ENCODE assay signal across 8 cellular contexts in the genomic region with DNA sequence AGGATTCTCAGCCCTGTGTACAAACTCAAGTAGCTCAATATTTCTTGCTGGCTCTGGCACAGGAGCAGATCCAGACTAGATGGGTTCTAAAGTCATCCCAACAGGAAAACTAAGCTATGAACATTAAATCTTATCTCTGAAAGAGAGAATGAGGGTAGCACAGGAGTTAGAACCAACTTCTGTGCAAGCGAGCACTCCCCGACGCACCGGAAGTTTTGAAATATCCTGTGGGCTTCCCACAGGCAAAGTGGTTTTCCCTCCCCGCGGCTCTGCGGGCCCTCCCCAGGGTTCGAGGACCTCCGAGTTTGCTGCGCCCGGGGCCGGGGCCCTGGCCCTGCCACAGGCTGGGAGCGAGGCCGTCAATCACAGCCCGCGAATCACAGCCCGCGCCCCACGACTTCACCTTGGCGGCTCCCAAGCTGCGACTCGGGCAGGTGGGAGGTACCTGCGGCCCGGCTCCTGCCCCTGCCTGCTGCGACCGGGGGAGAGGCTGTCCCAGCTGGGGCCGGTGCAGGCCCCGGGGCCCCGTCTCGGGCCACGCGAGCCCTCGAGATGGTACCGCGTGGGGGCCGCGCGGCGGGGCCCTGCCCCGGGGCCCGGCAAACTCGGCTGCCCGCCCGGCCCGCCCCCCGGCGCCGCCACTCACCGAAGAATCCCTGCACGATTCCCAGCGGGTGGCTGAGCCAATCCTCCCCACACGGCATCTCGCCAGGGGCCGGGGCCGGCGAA. TPM values are rescaled to one million over a fixed set of nuclear protein-coding genes. Genes with fewer than 3 reads are reported as not detected.
DNase-seq lines count a peak whose midpoint lies in the region; ATAC-seq and TF ChIP-seq lines count a peak whose summit lies in the region.

No MANE protein-coding gene starts in this region.

- no peaks in the 10 kb centered on the region for H3F3A ChIP-seq in DOHH2 (ENCODE audit: control insufficient read depth, insufficient read depth)

- no peak overlapping the region for H2BK15ac ChIP-seq in IMR-90 (ENCODE audit: low read depth, low read length)

- H3K27ac ChIP-seq in DOHH2 (ENCODE audit: low read depth, low read length): peak overlapping the region; percentile 65
- H3K27ac ChIP-seq in IMR-90 (ENCODE audit: insufficient read depth, low read length): peak overlapping the region; percentile 80
- peak overlapping the region; percentile 76 to 90 for H3K27ac ChIP-seq in ascending aorta
- H3K27ac ChIP-seq in spleen: peak overlapping the region; percentile 82 to 96 (median 93)

- peak overlapping the region; percentile 41 for H3K14ac ChIP-seq in IMR-90 (replicated peaks; ENCODE audit: low read depth, low read length)

- H3K18ac ChIP-seq in IMR-90 (ENCODE audit: low read depth, low read length): no peak overlapping the region

- H3K4me1 ChIP-seq in DOHH2 (ENCODE audit: control insufficient read depth, low read length): peaks cover 50% of the 10 kb centered on the region
- peaks cover 2% of the 10 kb centered on the region; the same call in 1 of the 2 replicates for H3K4me1 ChIP-seq in IMR-90 (ENCODE audit: control insufficient read depth, insufficient read depth, low read length)
- H3K4me1 ChIP-seq in ascending aorta: peaks cover 0 to 18% of the 10 kb centered on the region in 2 donors
- H3K4me1 ChIP-seq in spleen: peaks cover 23 to 62% (median 51%) of the 10 kb centered on the region in 6 donors

- peak overlapping the region; percentile 62 to 83; a peak in 2 of 4 replicates for H4K8ac ChIP-seq in IMR-90 (ENCODE audit: low read depth in 2 of 2, low read length in 2 of 2)

- peak overlapping the region; percentile 22; the same call in 1 of the 2 replicates for H4K91ac ChIP-seq in IMR-90 (ENCODE audit: insufficient read depth, low read depth, low read length)

- TF ChIP-seq RAD21 in IMR-90 (IDR thresholded peaks at IDR 0.05; ENCODE audit: low read length): no peak

- H3K9ac ChIP-seq in IMR-90 (ENCODE audit: low read depth, low read length): peak overlapping the region; percentile 91

- peak overlapping the region; percentile 69 for H3K56ac ChIP-seq in IMR-90 (ENCODE audit: extremely low read depth, insufficient read depth, low read length)

- H3K4me3 ChIP-seq in DOHH2 (ENCODE audit: low read length) (peak overlapping the region; percentile 85), IMR-90 (ENCODE audit: insufficient read depth, low read depth, low read length) (peak overlapping the region; percentile 55), ascending aorta (peak overlapping the region; percentile 72 to 91), iPS-18c (ENCODE audit: insufficient read depth, low read depth, low read length) (peak overlapping the region; percentile 81), spleen (peak overlapping the region; percentile 69 to 97 (median 90))

- ATAC-seq in GM21526 (IDR thresholded peaks at IDR 0.05; ENCODE audit: low FRiP score, unreplicated experiment) (peak; percentile 39), IMR-90 (ENCODE audit: low read depth) (peak; percentile 30)

- peaks cover 6 to 21% of the 10 kb centered on the region in 2 experiments; a peak in 2 of 4 replicates for H3K79me1 ChIP-seq in IMR-90 (ENCODE audit: low read depth in 1 of 2, low read length in 2 of 2)

- dilution Hi-C loops in IMR-90 (cut with HindIII; ENCODE audit: low sequenced_read_pairs, unreplicated experiment): no loop called here

- no peak overlapping the region for H2AK5ac ChIP-seq in IMR-90 (ENCODE audit: low read depth, low read length)

- no peak for TF ChIP-seq CTCF in DOHH2 (IDR thresholded peaks at IDR 0.05; ENCODE audit: low read depth, low read length, poor library complexity, severe bottlenecking)
- no peak for TF ChIP-seq CTCF in IMR-90 (conservative IDR thresholded peaks at IDR 0.05; ENCODE audit: low read depth, low read length)
- TF ChIP-seq CTCF in ascending aorta (IDR thresholded peaks at IDR 0.05): no peak
- TF ChIP-seq CTCF in spleen (IDR thresholded peaks at IDR 0.05 in 8 of 11, conservative IDR thresholded peaks at IDR 0.05 in 3 of 11): no peak

- no peak overlapping the region for H2BK120ac ChIP-seq in IMR-90 (ENCODE audit: low read depth, low read length)

- no peaks in the 10 kb centered on the region for H3K9me2 ChIP-seq in DOHH2 (replicated peaks; ENCODE audit: control insufficient read depth, low read length)

- H3K4ac ChIP-seq in IMR-90 (ENCODE audit: low read depth, low read length): peak overlapping the region; percentile 51

- no peak overlapping the region for H2BK20ac ChIP-seq in IMR-90 (ENCODE audit: low read depth, low read length)

- H3K79me2 ChIP-seq in DOHH2 (ENCODE audit: control insufficient read depth, low read length): peaks cover 65% of the 10 kb centered on the region

- BruUV-seq in IMR-90 (replicated peaks; lab: Mats Ljungman, UMichigan): no TSS peak

- H4K20me1 ChIP-seq in DOHH2 (ENCODE audit: control insufficient read depth, insufficient read depth, low read depth, low read length) (peaks cover 24% of the 10 kb centered on the region), IMR-90 (ENCODE audit: insufficient read depth, low read length) (peaks cover 43% of the 10 kb centered on the region)

- H3K4me2 ChIP-seq in DOHH2 (ENCODE audit: low read length) (peak overlapping the region; percentile 94), IMR-90 (ENCODE audit: low read depth, low read length) (peak overlapping the region; percentile 95)

- 0% methylated on average over 13 of the region's 56 CpGs; no CpG with 5 or more reads in 1 of the 2 experiments for WGBS in IMR-90 (ENCODE audit: extremely low coverage in 2 of 2, insufficient read length in 1 of 2), 2 experiments
- WGBS in spleen, 5 donors: 0 to 1% (median 0%) methylated on average over 10 to 56 of the region's 56 CpGs

- peaks cover 33% of the 10 kb centered on the region for H3K36me3 ChIP-seq in DOHH2 (ENCODE audit: control insufficient read depth, low read length)
- H3K36me3 ChIP-seq in IMR-90 (ENCODE audit: control insufficient read depth, insufficient read depth, low read length): no peaks in the 10 kb centered on the region
- no peaks in the 10 kb centered on the region for H3K36me3 ChIP-seq in ascending aorta
- H3K36me3 ChIP-seq in spleen: no peaks in the 10 kb centered on the region

- POLR2A ChIA-PET in IMR-90 (lab: Charles Lee; ENCODE audit: unreplicated experiment): no interaction called here

- in situ Hi-C loops in IMR-90 (cut with MboI; ENCODE audit: low sequenced_read_pairs): loop anchor here (25.0 kb wide), 1 partner anchor 685 kb away; a partner anchor contains a TSS

- peak overlapping the region; percentile 86 for H2AFZ ChIP-seq in IMR-90 (replicated peaks; ENCODE audit: low read length, poor library complexity)

- H3K9me3 ChIP-seq in DOHH2 (ENCODE audit: control insufficient read depth, insufficient read depth, low read length): no peaks in the 10 kb centered on the region
- no peaks in the 10 kb centered on the region for H3K9me3 ChIP-seq in IMR-90 (ENCODE audit: control insufficient read depth, insufficient read depth, low read length)
- no peaks in the 10 kb centered on the region for H3K9me3 ChIP-seq in ascending aorta
- no peaks in the 10 kb centered on the region for H3K9me3 ChIP-seq in iPS-18c (ENCODE audit: control insufficient read depth, insufficient read depth, low read length)
- H3K9me3 ChIP-seq in spleen: no peaks in the 10 kb centered on the region

- intact Hi-C loops in IMR-90 (cut with micrococcal nuclease) (no loop called here), ascending aorta (cut with DNase I) (loop anchor here (1.0 to 5.0 kb wide), 5 partner anchors 20 to 845 kb away; a partner anchor contains a TSS), spleen (cut with DNase I; ENCODE audit: low total_unique reads) (no loop called here)

- no peak for TF ChIP-seq POLR2A in IMR-90 (IDR thresholded peaks at IDR 0.05; ENCODE audit: low read depth, low read length)
- no peak for TF ChIP-seq POLR2A in spleen (IDR thresholded peaks at IDR 0.05)

- peak overlapping the region; percentile 73 for H2BK5ac ChIP-seq in IMR-90 (ENCODE audit: low read depth, low read length, poor library complexity, severe bottlenecking)

- peaks cover 6% of the 10 kb centered on the region; the same call in 1 of the 2 replicates for H3K9me1 ChIP-seq in IMR-90 (ENCODE audit: insufficient read depth, low read length)

- H2AK9ac ChIP-seq in IMR-90 (replicated peaks; ENCODE audit: low read depth, low read length, poor library complexity): peak overlapping the region; percentile 82

- H4K5ac ChIP-seq in IMR-90 (ENCODE audit: low read depth, low read length): peak overlapping the region; percentile 65; the same call in 1 of the 2 replicates

- CTCF ChIA-PET in IMR-90 (lab: Yijun Ruan, JAX): interaction anchor here (0.6 to 2.2 kb wide), 2 partner anchors 121 to 760 kb away, joined by 8 to 14 read pairs; no protein-coding TSS in a partner anchor

- DNase-seq in IMR-90 (peak; percentile 28), T follicular helper cell (ENCODE audit: low read depth) (peak; percentile 55), ascending aorta (ENCODE audit: low spot score in 2 of 2) (peak in 1 of 2 donors; percentile 73), spleen (peak; percentile 93), occipital lobe (lab: John Stamatoyannopoulos, UW) (no peak)

- H3K23ac ChIP-seq in IMR-90 (ENCODE audit: low read depth, low read length): peak overlapping the region; percentile 88

- H3K27me3 ChIP-seq in DOHH2 (ENCODE audit: control insufficient read depth, low read length) (no peaks in the 10 kb centered on the region), IMR-90 (ENCODE audit: control insufficient read depth, insufficient read depth, low read length) (no peaks in the 10 kb centered on the region), ascending aorta (no peaks in the 10 kb centered on the region), spleen (replicated peaks in 1 of 7) (no peaks in the 10 kb centered on the region)

TF ChIP-seq in IMR-90, 13 proteins besides CTCF, POLR2A, EP300 and RAD21 (continues in another document):
- no peak for TF ChIP-seq BHLHE40 (IDR thresholded peaks at IDR 0.05; ENCODE audit: low read depth, low read length)

RNA-seq across cellular contexts. Expression of a gene that starts 0.6 kb away (rescaled TPM):
- total RNA-seq in IMR-90 (2012; rRNA removed): 59.9 and 64.4 TPM in 2 replicates
- polyA plus RNA-seq in IMR-90 (2012; rRNA removed): 36.8 and 39.0 TPM in 2 replicates
- 11.1 and 17.7 TPM in 2 replicates for polyA plus RNA-seq in IMR-90 (2012; cell fraction: cytosol; rRNA removed)
- polyA plus RNA-seq in IMR-90 (2012; cell fraction: nucleus; rRNA removed; ENCODE audit: low replicate concordance): 4.8 and 25.7 TPM in 2 replicates
- 29.4 TPM for total RNA-seq in ascending aorta
- 10 to 100 TPM; 43.3 to 67.6 (median 48.6) TPM for total RNA-seq in spleen
- 10 to 100 TPM; 14.2 to 26.2 (median 21.0) TPM for polyA plus RNA-seq in spleen
- total RNA-seq in occipital lobe: 62.7 TPM

RNA-seq across cellular contexts. Expression of a gene that starts 20.5 kb away (rescaled TPM):
- total RNA-seq in IMR-90 (2012; rRNA removed): 33.6 and 39.8 TPM in 2 replicates
- polyA plus RNA-seq in IMR-90 (2012; rRNA removed): 30.5 and 37.4 TPM in 2 replicates
- 7.8 and 12.8 TPM in 2 replicates for polyA plus RNA-seq in IMR-90 (2012; cell fraction: cytosol; rRNA removed)
- polyA plus RNA-seq in IMR-90 (2012; cell fraction: nucleus; rRNA removed; ENCODE audit: low replicate concordance): 14.2 and 47.4 TPM in 2 replicates
- total RNA-seq in ascending aorta: 17.1 TPM
- total RNA-seq in spleen: 10 to 100 TPM; 26.0 to 59.9 (median 56.3) TPM
- polyA plus RNA-seq in spleen: 1 to 10 TPM; 6.8 to 9.7 (median 8.1) TPM
- total RNA-seq in occipital lobe: 19.8 TPM
